Comparison of ENCODE assay signal across 20 cellular contexts in the genomic region with DNA sequence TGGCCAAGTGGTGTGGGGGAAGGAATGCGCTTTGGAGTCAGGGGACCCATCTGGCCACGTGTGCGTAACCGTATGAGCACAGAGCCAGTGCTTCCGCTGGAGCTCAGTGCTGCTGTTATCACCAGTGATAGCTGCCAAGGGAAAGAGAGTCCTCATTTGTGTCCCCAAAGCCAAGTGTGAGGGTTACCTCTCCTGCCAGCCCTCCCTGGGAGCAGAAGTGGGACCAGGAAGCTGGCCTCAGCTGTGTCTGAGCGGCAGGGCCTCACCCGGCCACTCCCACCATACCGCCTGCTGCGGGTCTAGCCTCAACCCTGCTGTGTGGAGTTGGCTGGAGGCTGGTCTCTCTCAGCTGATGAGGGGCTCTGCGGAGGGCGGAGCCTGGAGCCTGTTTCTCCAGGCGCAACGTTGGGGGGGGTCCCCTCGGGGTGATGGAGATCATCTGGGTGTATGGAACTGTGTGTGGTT. TPM values are rescaled to one million over a fixed set of nuclear protein-coding genes. Genes with fewer than 3 reads are reported as not detected.
DNase-seq lines count a peak whose midpoint lies in the region; TF ChIP-seq lines count a peak whose summit lies in the region.
"Had no signal": no experiment of that assay in that cellular context is flagged by ENCODE, and none has a peak within 500 bp of the region (broad histone marks: within the 10 kb centered on the region; RNA-seq: fewer than 3 reads in every experiment).

No MANE protein-coding gene starts in this region.

- peaks cover 6% of the 10 kb centered on the region for H3K36me3 Mint-ChIP-seq in activated T-cell treated with anti-CD3 and anti-CD28 coated beads, Interleukin-2, amount 50 U/mL, for 24 hours (ENCODE audit: low read depth)
- H3K36me3 Mint-ChIP-seq in type B pancreatic cell = peaks cover 11% of the 10 kb centered on the region

- no peak overlapping the region for H3K4me3 ChIP-seq in MM.1S (ENCODE audit: low read length)
- H3K4me3 ChIP-seq: PC-9, vagina had no signal

- no peak overlapping the region for H3K4me3 Mint-ChIP-seq in activated T-cell treated with anti-CD3 and anti-CD28 coated beads, Interleukin-2, amount 50 U/mL, for 24 hours
- no peak overlapping the region for H3K4me3 Mint-ChIP-seq in type B pancreatic cell
- H3K4me3 Mint-ChIP-seq: CD4-positive, alpha-beta memory T cell; dendritic cell treated with granulocyte-macrophage colony-stimulating factor and Interleukin-4, amounts not matched to agents 40 ng/mL and 50 ng/mL, for 4 days; memory B cell; nephron; stimulated activated naive CD8-positive, alpha-beta T cell treated with anti-CD3 and anti-CD28 coated beads, Interleukin-15, amount 100 ng/mL, for 72 hours had no signal

- no peaks in the 10 kb centered on the region for H3K9me2 ChIP-seq in MM.1S (replicated peaks; ENCODE audit: insufficient read depth, low read length)

- no peaks in the 10 kb centered on the region for H3K36me3 ChIP-seq in MM.1S (replicated peaks; ENCODE audit: insufficient read depth, low read length)
- H3K36me3 ChIP-seq: vagina had no signal

- no peak overlapping the region for H3K4me2 ChIP-seq in MM.1S (ENCODE audit: low read depth, low read length)
- H3K4me2 ChIP-seq: PC-9 had no signal

- no peak overlapping the region for H3K27ac Mint-ChIP-seq in activated T-cell treated with anti-CD3 and anti-CD28 coated beads, Interleukin-2, amount 50 U/mL, for 24 hours
- no peak overlapping the region for H3K27ac Mint-ChIP-seq in type B pancreatic cell
- H3K27ac Mint-ChIP-seq: dendritic cell treated with granulocyte-macrophage colony-stimulating factor and Interleukin-4, amounts not matched to agents 40 ng/mL and 50 ng/mL, for 4 days; memory B cell; nephron had no signal

- DNase-seq in activated T-cell treated with anti-CD3 and anti-CD28 coated beads, Interleukin-2, amount 50 U/mL, for 24 hours = peak; percentile 8
- DNase-seq in activated T-cell treated with anti-CD3 and anti-CD28 coated beads, Interleukin-2, amount 50 U/mL, for 1 hour = no peak
- DNase-seq in NCI-H524 treated with DMSO at 0.1 percent for 48 hours (lab: John Stamatoyannopoulos, UW) (peak; percentile 100), islet precursor cell (peak; percentile 45), type B pancreatic cell (ENCODE audit: extremely low spot score, unreplicated experiment) (peak; percentile 57), NCI-H226 (no peak), MM.1S (no peak), NCI-H187 treated with DMSO at 0.1 percent for 48 hours (lab: John Stamatoyannopoulos, UW) (no peak)
- DNase-seq: activated CD4-positive, alpha-beta T cell treated with anti-CD3 and anti-CD28 coated beads for 4 hours; activated naive CD4-positive, alpha-beta T cell treated with anti-CD3 and anti-CD28 coated beads, Interleukin-2, amount 50 U/mL, for 16 hours; CD4-positive, alpha-beta memory T cell; EL; erythroblast; NCI-H748 treated with DMSO at 0.1 percent for 48 hours; PC-9; stimulated activated naive CD8-positive, alpha-beta T cell treated with anti-CD3 and anti-CD28 coated beads, Interleukin-15, amount 100 ng/mL, for 72 hours had no signal

- H3K27me3 Mint-ChIP-seq in activated T-cell treated with anti-CD3 and anti-CD28 coated beads, Interleukin-2, amount 50 U/mL, for 24 hours = no peaks in the 10 kb centered on the region
- no peaks in the 10 kb centered on the region for H3K27me3 Mint-ChIP-seq in type B pancreatic cell
- H3K27me3 Mint-ChIP-seq: CD4-positive, alpha-beta memory T cell; dendritic cell treated with granulocyte-macrophage colony-stimulating factor and Interleukin-4, amounts not matched to agents 40 ng/mL and 50 ng/mL, for 4 days; memory B cell; stimulated activated naive CD8-positive, alpha-beta T cell treated with anti-CD3 and anti-CD28 coated beads, Interleukin-15, amount 100 ng/mL, for 72 hours had no signal

- no peaks in the 10 kb centered on the region for H3K27me3 ChIP-seq in MM.1S (replicated peaks; ENCODE audit: insufficient read depth, low read length)
- H3K27me3 ChIP-seq: vagina had no signal

- no peak overlapping the region for H2AFZ ChIP-seq in MM.1S (ENCODE audit: low read length)
- H2AFZ ChIP-seq: PC-9 had no signal

- no peaks in the 10 kb centered on the region for H3K79me2 ChIP-seq in MM.1S (ENCODE audit: low read length)

- no peaks in the 10 kb centered on the region for H3F3A ChIP-seq in MM.1S (ENCODE audit: insufficient read depth, low read length)

- no peak overlapping the region for H3K9ac ChIP-seq in MM.1S (ENCODE audit: low read length)

- no peaks in the 10 kb centered on the region for H3K4me1 ChIP-seq in MM.1S (ENCODE audit: low read length)
- H3K4me1 ChIP-seq: vagina had no signal

- no peaks in the 10 kb centered on the region for H3K9me3 ChIP-seq in MM.1S (replicated peaks; ENCODE audit: insufficient read depth, low read length)
- H3K9me3 ChIP-seq: vagina had no signal

- no peaks in the 10 kb centered on the region for H3K9me3 Mint-ChIP-seq in activated T-cell treated with anti-CD3 and anti-CD28 coated beads, Interleukin-2, amount 50 U/mL, for 24 hours
- no peaks in the 10 kb centered on the region for H3K9me3 Mint-ChIP-seq in type B pancreatic cell
- H3K9me3 Mint-ChIP-seq: CD4-positive, alpha-beta memory T cell; dendritic cell treated with granulocyte-macrophage colony-stimulating factor and Interleukin-4, amounts not matched to agents 40 ng/mL and 50 ng/mL, for 4 days; memory B cell; stimulated activated naive CD8-positive, alpha-beta T cell treated with anti-CD3 and anti-CD28 coated beads, Interleukin-15, amount 100 ng/mL, for 72 hours had no signal

- H3K27ac ChIP-seq in MM.1S (ENCODE audit: low read length) = no peak overlapping the region
- H3K27ac ChIP-seq: PC-9, vagina had no signal

- TF ChIP-seq CTCF in type B pancreatic cell (conservative IDR thresholded peaks at IDR 0.05) (no peak), MM.1S (IDR thresholded peaks at IDR 0.05; ENCODE audit: low read length) (no peak)

- H3K4me1 Mint-ChIP-seq in activated T-cell treated with anti-CD3 and anti-CD28 coated beads, Interleukin-2, amount 50 U/mL, for 24 hours (ENCODE audit: low read depth) = no peaks in the 10 kb centered on the region
- H3K4me1 Mint-ChIP-seq in type B pancreatic cell (ENCODE audit: unreplicated experiment) = peaks cover 9% of the 10 kb centered on the region
- H3K4me1 Mint-ChIP-seq: memory B cell had no signal

- H4K20me1 ChIP-seq in MM.1S (ENCODE audit: insufficient read depth, low read length) = no peaks in the 10 kb centered on the region

RNA-seq across cellular contexts. Expression of a gene that starts 44.5 kb away (rescaled TPM):
- 28.5 and 30.3 TPM in 2 replicates for total RNA-seq in type B pancreatic cell (ENCODE audit: low replicate concordance)

Comparison
In these comparisons a context has a peak if more than half of its experiments do, and no peak if none do; other contexts are left out.
1. DNase-seq: peak in activated T-cell treated with anti-CD3 and anti-CD28 coated beads, Interleukin-2, amount 50 U/mL, for 24 hours (single experiment), NCI-H524 treated with DMSO at 0.1 percent for 48 hours (single experiment), islet precursor cell (single experiment) and type B pancreatic cell (single experiment); none in activated T-cell treated with anti-CD3 and anti-CD28 coated beads, Interleukin-2, amount 50 U/mL, for 1 hour (single experiment), NCI-H226 (single experiment), MM.1S (single experiment) and NCI-H187 treated with DMSO at 0.1 percent for 48 hours (single experiment).